ENCODE assay signal across 2 cellular contexts in genomic region chr7:137989127-137989526, GRCh38.
TF ChIP-seq lines count a peak whose summit lies in the region.

No MANE protein-coding gene starts in this region.

TF ChIP-seq in IMR-90, 13 proteins besides CTCF, POLR2A, EP300 and RAD21 (continued from another document):
- TF ChIP-seq FOS (IDR thresholded peaks at IDR 0.05; ENCODE audit: low read depth, low read length) (no peak), CEBPB (IDR thresholded peaks at IDR 0.05; ENCODE audit: low read depth, low read length) (no peak), MAZ (IDR thresholded peaks at IDR 0.05; ENCODE audit: borderline replicate concordance, low read depth, low read length) (no peak), RFX5 (IDR thresholded peaks at IDR 0.05; ENCODE audit: low read depth, low read length) (no peak), NFE2L2 (IDR thresholded peaks at IDR 0.05; ENCODE audit: low read depth, low read length) (no peak), SMC3 (IDR thresholded peaks at IDR 0.05; ENCODE audit: low read depth, low read length) (no peak)

TF ChIP-seq in WTC11, 78 proteins besides CTCF, POLR2A, EP300 and RAD21 (continued from another document):
- TF ChIP-seq, protein P1, sequence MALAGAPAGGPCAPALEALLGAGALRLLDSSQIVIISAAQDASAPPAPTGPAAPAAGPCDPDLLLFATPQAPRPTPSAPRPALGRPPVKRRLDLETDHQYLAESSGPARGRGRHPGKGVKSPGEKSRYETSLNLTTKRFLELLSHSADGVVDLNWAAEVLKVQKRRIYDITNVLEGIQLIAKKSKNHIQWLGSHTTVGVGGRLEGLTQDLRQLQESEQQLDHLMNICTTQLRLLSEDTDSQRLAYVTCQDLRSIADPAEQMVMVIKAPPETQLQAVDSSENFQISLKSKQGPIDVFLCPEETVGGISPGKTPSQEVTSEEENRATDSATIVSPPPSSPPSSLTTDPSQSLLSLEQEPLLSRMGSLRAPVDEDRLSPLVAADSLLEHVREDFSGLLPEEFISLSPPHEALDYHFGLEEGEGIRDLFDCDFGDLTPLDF (CRISPR knock-in tag; IDR thresholded peaks at IDR 0.05): no peak
- no peak for TF ChIP-seq HMGXB4 (CRISPR knock-in tag; IDR thresholded peaks at IDR 0.05)
- no peak for TF ChIP-seq ZNF512 (CRISPR knock-in tag; IDR thresholded peaks at IDR 0.05; ENCODE audit: borderline replicate concordance)
- TF ChIP-seq E2F5 (CRISPR knock-in tag; IDR thresholded peaks at IDR 0.05): no peak
- TF ChIP-seq JAZF1 (CRISPR knock-in tag; IDR thresholded peaks at IDR 0.05): no peak
- TF ChIP-seq ZBTB21 (CRISPR knock-in tag; IDR thresholded peaks at IDR 0.05; ENCODE audit: borderline replicate concordance): no peak
- no peak for TF ChIP-seq ESRRA (CRISPR knock-in tag; IDR thresholded peaks at IDR 0.05; ENCODE audit: borderline replicate concordance)
- TF ChIP-seq NR3C1 (CRISPR knock-in tag; conservative IDR thresholded peaks at IDR 0.05; ENCODE audit: low read depth): no peak
- no peak for TF ChIP-seq ZNF219 (CRISPR knock-in tag; IDR thresholded peaks at IDR 0.05; ENCODE audit: borderline replicate concordance)
- TF ChIP-seq HMGA2 (CRISPR knock-in tag; IDR thresholded peaks at IDR 0.05): no peak
- no peak for TF ChIP-seq SMAD4 (CRISPR knock-in tag; IDR thresholded peaks at IDR 0.05)
- no peak for TF ChIP-seq SMAD3 (CRISPR knock-in tag; IDR thresholded peaks at IDR 0.05; ENCODE audit: borderline replicate concordance)
- TF ChIP-seq, protein P2, sequence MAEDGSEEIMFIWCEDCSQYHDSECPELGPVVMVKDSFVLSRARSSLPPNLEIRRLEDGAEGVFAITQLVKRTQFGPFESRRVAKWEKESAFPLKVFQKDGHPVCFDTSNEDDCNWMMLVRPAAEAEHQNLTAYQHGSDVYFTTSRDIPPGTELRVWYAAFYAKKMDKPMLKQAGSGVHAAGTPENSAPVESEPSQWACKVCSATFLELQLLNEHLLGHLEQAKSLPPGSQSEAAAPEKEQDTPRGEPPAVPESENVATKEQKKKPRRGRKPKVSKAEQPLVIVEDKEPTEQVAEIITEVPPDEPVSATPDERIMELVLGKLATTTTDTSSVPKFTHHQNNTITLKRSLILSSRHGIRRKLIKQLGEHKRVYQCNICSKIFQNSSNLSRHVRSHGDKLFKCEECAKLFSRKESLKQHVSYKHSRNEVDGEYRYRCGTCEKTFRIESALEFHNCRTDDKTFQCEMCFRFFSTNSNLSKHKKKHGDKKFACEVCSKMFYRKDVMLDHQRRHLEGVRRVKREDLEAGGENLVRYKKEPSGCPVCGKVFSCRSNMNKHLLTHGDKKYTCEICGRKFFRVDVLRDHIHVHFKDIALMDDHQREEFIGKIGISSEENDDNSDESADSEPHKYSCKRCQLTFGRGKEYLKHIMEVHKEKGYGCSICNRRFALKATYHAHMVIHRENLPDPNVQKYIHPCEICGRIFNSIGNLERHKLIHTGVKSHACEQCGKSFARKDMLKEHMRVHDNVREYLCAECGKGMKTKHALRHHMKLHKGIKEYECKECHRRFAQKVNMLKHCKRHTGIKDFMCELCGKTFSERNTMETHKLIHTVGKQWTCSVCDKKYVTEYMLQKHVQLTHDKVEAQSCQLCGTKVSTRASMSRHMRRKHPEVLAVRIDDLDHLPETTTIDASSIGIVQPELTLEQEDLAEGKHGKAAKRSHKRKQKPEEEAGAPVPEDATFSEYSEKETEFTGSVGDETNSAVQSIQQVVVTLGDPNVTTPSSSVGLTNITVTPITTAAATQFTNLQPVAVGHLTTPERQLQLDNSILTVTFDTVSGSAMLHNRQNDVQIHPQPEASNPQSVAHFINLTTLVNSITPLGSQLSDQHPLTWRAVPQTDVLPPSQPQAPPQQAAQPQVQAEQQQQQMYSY (CRISPR knock-in tag; IDR thresholded peaks at IDR 0.05): no peak
